Comparison of ENCODE assay signal across 32 cellular contexts in genomic region chr1:162406811-162407210, GRCh38. TPM values are rescaled to one million over a fixed set of nuclear protein-coding genes. Genes with fewer than 3 reads are reported as not detected.
"Had no signal": no experiment of that assay in that cellular context is flagged by ENCODE, and none has a peak within 500 bp of the region (broad histone marks: within the 10 kb centered on the region; RNA-seq: fewer than 3 reads in every experiment).

No MANE protein-coding gene starts in this region.

- H3K27ac Mint-ChIP-seq: activated CD4-positive, alpha-beta memory T cell treated with anti-CD3 and anti-CD28 coated beads, Interleukin-2, amount 10 ng/mL, durations not matched to agents 7 days and 5 days; activated CD4-positive, alpha-beta T cell treated with anti-CD3 and anti-CD28 coated beads, Interleukin-2, amount 10 ng/mL, durations not matched to agents 24 days and 14 days; activated naive CD8-positive, alpha-beta T cell treated with anti-CD3 and anti-CD28 coated beads for 36 hours; activated T-helper 17 cell treated with anti-CD3 and anti-CD28 coated beads, Interleukin-2, amount 50 U/mL, for 72 hours; naive B cell; neural progenitor cell; stimulated activated memory B cell treated with anti-CD40 and anti-IgM and Interleukin-4, amounts not matched to agents 10 μg/mL and 1 μg/mL and 100 μg/mL, for 72 hours; T-helper 2 cell treated with Interferon-gamma antibody and Interleukin-4, amounts not matched to agents 5 μg/mL and 100 μg/mL, for 36 hours had no signal

- ATAC-seq: activated CD4-positive, CD25-positive, alpha-beta regulatory T cell treated with anti-CD3 and anti-CD28 coated beads, Interleukin-2, amount 50 U/mL, for 24 hours; activated T-helper 17 cell treated with anti-CD3 and anti-CD28 coated beads, Interleukin-2, amount 50 U/mL, for 72 hours; heart right ventricle; left lobe of liver; lower lobe of right lung; sciatic nerve; stimulated activated memory B cell treated with anti-CD40 and anti-IgM and Interleukin-4, amounts not matched to agents 10 μg/mL and 1 μg/mL and 100 μg/mL, for 72 hours had no signal

- H3K27ac ChIP-seq: epithelial cell of prostate, heart right ventricle, lower lobe of right lung, neural progenitor cell, stomach, suprapubic skin, tibial nerve, VCaP had no signal

- H3K9me3 ChIP-seq: heart right ventricle, lower lobe of right lung, stomach, suprapubic skin, tibial nerve had no signal

- H3K4me3 Mint-ChIP-seq: activated CD4-positive, alpha-beta memory T cell treated with anti-CD3 and anti-CD28 coated beads, Interleukin-2, amount 10 ng/mL, durations not matched to agents 7 days and 5 days; activated CD4-positive, alpha-beta T cell treated with anti-CD3 and anti-CD28 coated beads, Interleukin-2, amount 10 ng/mL, durations not matched to agents 24 days and 14 days; activated naive CD8-positive, alpha-beta T cell treated with anti-CD3 and anti-CD28 coated beads for 36 hours; activated T-helper 17 cell treated with anti-CD3 and anti-CD28 coated beads, Interleukin-2, amount 50 U/mL, for 72 hours; naive B cell; neural progenitor cell; stimulated activated memory B cell treated with anti-CD40 and anti-IgM and Interleukin-4, amounts not matched to agents 10 μg/mL and 1 μg/mL and 100 μg/mL, for 72 hours; T-helper 2 cell treated with Interferon-gamma antibody and Interleukin-4, amounts not matched to agents 5 μg/mL and 100 μg/mL, for 36 hours had no signal

- H3K4me3 ChIP-seq: heart right ventricle, lower lobe of right lung, neural progenitor cell, smooth muscle cell, stomach, suprapubic skin, tibial nerve had no signal

- H3K4me1 Mint-ChIP-seq: activated CD4-positive, alpha-beta memory T cell treated with anti-CD3 and anti-CD28 coated beads, Interleukin-2, amount 10 ng/mL, durations not matched to agents 7 days and 5 days; activated CD4-positive, alpha-beta T cell treated with anti-CD3 and anti-CD28 coated beads, Interleukin-2, amount 10 ng/mL, durations not matched to agents 24 days and 14 days; activated naive CD8-positive, alpha-beta T cell treated with anti-CD3 and anti-CD28 coated beads for 36 hours; activated T-helper 17 cell treated with anti-CD3 and anti-CD28 coated beads, Interleukin-2, amount 50 U/mL, for 72 hours; naive B cell; stimulated activated memory B cell treated with anti-CD40 and anti-IgM and Interleukin-4, amounts not matched to agents 10 μg/mL and 1 μg/mL and 100 μg/mL, for 72 hours had no signal

- H3K36me3 Mint-ChIP-seq: activated naive CD8-positive, alpha-beta T cell treated with anti-CD3 and anti-CD28 coated beads for 36 hours; naive B cell; stimulated activated memory B cell treated with anti-CD40 and anti-IgM and Interleukin-4, amounts not matched to agents 10 μg/mL and 1 μg/mL and 100 μg/mL, for 72 hours had no signal

- H3K4me1 ChIP-seq: lower lobe of right lung, neural progenitor cell, stomach, suprapubic skin had no signal

- H3K27me3 ChIP-seq: neural progenitor cell, tibial nerve had no signal

- H3K9ac ChIP-seq: neural progenitor cell had no signal

- H3K36me3 ChIP-seq: heart right ventricle, lower lobe of right lung, neural progenitor cell, stomach, suprapubic skin, tibial nerve had no signal

- H3K9me3 Mint-ChIP-seq: activated CD4-positive, alpha-beta memory T cell treated with anti-CD3 and anti-CD28 coated beads, Interleukin-2, amount 10 ng/mL, durations not matched to agents 7 days and 5 days; activated CD4-positive, alpha-beta T cell treated with anti-CD3 and anti-CD28 coated beads, Interleukin-2, amount 10 ng/mL, durations not matched to agents 24 days and 14 days; activated naive CD8-positive, alpha-beta T cell treated with anti-CD3 and anti-CD28 coated beads for 36 hours; activated T-helper 17 cell treated with anti-CD3 and anti-CD28 coated beads, Interleukin-2, amount 50 U/mL, for 72 hours; naive B cell; stimulated activated memory B cell treated with anti-CD40 and anti-IgM and Interleukin-4, amounts not matched to agents 10 μg/mL and 1 μg/mL and 100 μg/mL, for 72 hours; T-helper 2 cell treated with Interferon-gamma antibody and Interleukin-4, amounts not matched to agents 5 μg/mL and 100 μg/mL, for 36 hours had no signal

- H2AFZ ChIP-seq: neural progenitor cell had no signal

- DNase-seq: activated CD4-positive, alpha-beta memory T cell treated with anti-CD3 and anti-CD28 coated beads, Interleukin-2, amount 10 ng/mL, durations not matched to agents 7 days and 5 days; activated CD4-positive, alpha-beta T cell treated with anti-CD3 and anti-CD28 coated beads, Interleukin-2, amount 10 ng/mL, durations not matched to agents 24 days and 14 days; activated naive CD8-positive, alpha-beta T cell treated with anti-CD3 and anti-CD28 coated beads for 36 hours; amygdala; cerebellar nuclear complex; cortex of kidney; heart right ventricle; lower lobe of right lung; naive B cell; posterior cingulate gyrus; stimulated activated CD4-positive, alpha-beta T cell treated with anti-CD3 and anti-CD28 coated beads, Interleukin-15, amount 100 ng/mL, for 24 hours; stomach had no signal

- H3K4me2 ChIP-seq: neural progenitor cell, smooth muscle cell had no signal

RNA-seq across cellular contexts. Expression of gene SH2D1B, which starts 5.1 kb away (rescaled TPM):
- total RNA-seq: activated CD4-positive, alpha-beta memory T cell treated with anti-CD3 and anti-CD28 coated beads, Interleukin-2, amount 10 ng/mL, durations not matched to agents 7 days and 5 days; activated CD4-positive, alpha-beta T cell treated with anti-CD3 and anti-CD28 coated beads, Interleukin-2, amount 10 ng/mL, durations not matched to agents 24 days and 14 days; activated naive CD8-positive, alpha-beta T cell treated with anti-CD3 and anti-CD28 coated beads for 36 hours; activated T-helper 17 cell treated with anti-CD3 and anti-CD28 coated beads, Interleukin-2, amount 50 U/mL, for 72 hours; bronchial epithelial cell; fibroblast of villous mesenchyme; kidney epithelial cell; renal cortical epithelial cell; smooth muscle cell; suprapubic skin; tibial nerve had no signal
- polyA plus RNA-seq: smooth muscle cell had no signal

RNA-seq across cellular contexts. Expression of gene C1orf226, which starts 25.3 kb away (rescaled TPM):
- total RNA-seq: activated CD4-positive, alpha-beta memory T cell treated with anti-CD3 and anti-CD28 coated beads, Interleukin-2, amount 10 ng/mL, durations not matched to agents 7 days and 5 days; activated CD4-positive, alpha-beta T cell treated with anti-CD3 and anti-CD28 coated beads, Interleukin-2, amount 10 ng/mL, durations not matched to agents 24 days and 14 days; activated T-helper 17 cell treated with anti-CD3 and anti-CD28 coated beads, Interleukin-2, amount 50 U/mL, for 72 hours had no signal

RNA-seq across cellular contexts. Expression of gene SPATA46, which starts 30.2 kb away (rescaled TPM):
- total RNA-seq: activated CD4-positive, alpha-beta memory T cell treated with anti-CD3 and anti-CD28 coated beads, Interleukin-2, amount 10 ng/mL, durations not matched to agents 7 days and 5 days; activated CD4-positive, alpha-beta T cell treated with anti-CD3 and anti-CD28 coated beads, Interleukin-2, amount 10 ng/mL, durations not matched to agents 24 days and 14 days; activated naive CD8-positive, alpha-beta T cell treated with anti-CD3 and anti-CD28 coated beads for 36 hours; activated T-helper 17 cell treated with anti-CD3 and anti-CD28 coated beads, Interleukin-2, amount 50 U/mL, for 72 hours; bronchial epithelial cell; fibroblast of villous mesenchyme; heart right ventricle; kidney epithelial cell; left lobe of liver; lower lobe of right lung; mesenteric fat pad; mucosa of gallbladder; omental fat pad; renal cortical epithelial cell; sciatic nerve; smooth muscle cell; stomach; suprapubic skin; tibial nerve; urinary bladder had no signal
- polyA plus RNA-seq: heart right ventricle, smooth muscle cell, stomach, urinary bladder had no signal
